Comparison of ENCODE assay signal across 15 cellular contexts in genomic region chr17:44543905-44544523, GRCh38. TPM values are rescaled to one million over a fixed set of nuclear protein-coding genes. Genes with fewer than 3 reads are reported as not detected.
DNase-seq lines count a peak whose midpoint lies in the region; ATAC-seq, FAIRE-seq and TF ChIP-seq lines count a peak whose summit lies in the region.
"Had no signal": no experiment of that assay in that cellular context is flagged by ENCODE, and none has a peak within 500 bp of the region (broad histone marks: within the 10 kb centered on the region; RNA-seq: fewer than 3 reads in every experiment).

No MANE protein-coding gene starts in this region.

- H3K36me3 ChIP-seq in breast epithelium (no peaks in the 10 kb centered on the region), keratinocyte (ENCODE audit: control insufficient read depth in 2 of 2, extremely low read depth in 1 of 2, insufficient read depth in 2 of 2, low read length in 2 of 2) (no peaks in the 10 kb centered on the region)
- H3K36me3 ChIP-seq: thoracic aorta had no signal

- H3K4me1 Mint-ChIP-seq in MCF 10A (ENCODE audit: insufficient read depth, unreplicated experiment) (peaks cover 51% of the 10 kb centered on the region), WTC11 (peaks cover 94% of the 10 kb centered on the region), T-cell (no peaks in the 10 kb centered on the region)

- no peaks in the 10 kb centered on the region for H3K9me3 Mint-ChIP-seq in MCF 10A (ENCODE audit: unreplicated experiment)
- H3K9me3 Mint-ChIP-seq in WTC11 = no peaks in the 10 kb centered on the region
- H3K9me3 Mint-ChIP-seq in T-cell = no peaks in the 10 kb centered on the region
- H3K9me3 Mint-ChIP-seq: effector memory CD8-positive, alpha-beta T cell had no signal

- intact Hi-C loops in MCF 10A (cut with micrococcal nuclease) = no loop called here
- intact Hi-C loops in breast epithelium (cut with DNase I; ENCODE audit: low total_unique reads) = no loop called here

- ATAC-seq in WTC11 (no peak), HG02870 (IDR thresholded peaks at IDR 0.05; ENCODE audit: unreplicated experiment) (no peak), T-cell (replicated peaks in 1 of 4) (no peak)
- ATAC-seq: effector memory CD8-positive, alpha-beta T cell had no signal

- no peaks in the 10 kb centered on the region for H3K9me1 ChIP-seq in keratinocyte (ENCODE audit: control insufficient read depth, extremely low read depth, insufficient read depth, low read length)

- TF ChIP-seq POLR2A in breast epithelium (IDR thresholded peaks at IDR 0.05) = no peak

- dilution Hi-C loops in keratinocyte (cut with MboI; ENCODE audit: extremely low pct_ligation_motif_present, low sequenced_read_pairs) = loop anchor here (5.0 kb wide), 1 partner anchor 48 kb away; no protein-coding TSS in a partner anchor

- H3K27me3 Mint-ChIP-seq in MCF 10A (ENCODE audit: insufficient read depth, unreplicated experiment) = no peaks in the 10 kb centered on the region
- peaks cover 87% of the 10 kb centered on the region for H3K27me3 Mint-ChIP-seq in WTC11 (ENCODE audit: low read depth)
- peaks cover 39 to 52% of the 10 kb centered on the region in 2 donors for H3K27me3 Mint-ChIP-seq in T-cell

- no peaks in the 10 kb centered on the region for H3K9me3 ChIP-seq in breast epithelium
- H3K9me3 ChIP-seq in keratinocyte (ENCODE audit: control insufficient read depth, low read depth, low read length) = no peaks in the 10 kb centered on the region
- H3K9me3 ChIP-seq: thoracic aorta had no signal

- BruUV-seq in MCF 10A (replicated peaks; lab: Mats Ljungman, UMichigan) = no TSS peak

- H3K27ac ChIP-seq in breast epithelium (no peak overlapping the region), keratinocyte (ENCODE audit: control insufficient read depth, insufficient read depth, low read length) (peak overlapping the region; percentile 51)
- H3K27ac ChIP-seq: VCaP had no signal

- H3K27ac Mint-ChIP-seq in MCF 10A (ENCODE audit: low read depth, unreplicated experiment) (peak overlapping the region; percentile 92), WTC11 (peak overlapping the region; percentile 41), T-cell (no peak overlapping the region)
- H3K27ac Mint-ChIP-seq: effector memory CD8-positive, alpha-beta T cell had no signal

- H3K27me3 ChIP-seq in breast epithelium (peaks cover 0 to 7% of the 10 kb centered on the region in 2 donors), keratinocyte (ENCODE audit: control insufficient read depth, extremely low read depth, insufficient read depth, low read length) (no peaks in the 10 kb centered on the region)

- FAIRE-seq in keratinocyte (lab: Jason Lieb, UNC) = peak; percentile 94
- FAIRE-seq: frontal cortex, kidney had no signal

- CTCF ChIA-PET in MCF 10A (lab: Yijun Ruan, JAX) (interaction anchor here (0.6 to 6.1 kb wide), 4 partner anchors 10 to 237 kb away, joined by 3 to 52 read pairs (median 4); no protein-coding TSS in a partner anchor), WTC11 (lab: Charles Lee) (interaction anchor here (1.1 to 3.2 kb wide), 7 partner anchors 10 to 618 kb away, joined by 3 to 26 read pairs (median 7); partner anchors contain the start of genes FZD2 and HEXIM2), T-cell (lab: Charles Lee) (no interaction called here)

- H3K4me2 ChIP-seq in keratinocyte (ENCODE audit: control insufficient read depth, extremely low read depth, insufficient read depth, low read depth, low read length) = peak overlapping the region; percentile 82

- TF ChIP-seq CTCF in MCF 10A (IDR thresholded peaks at IDR 0.05; ENCODE audit: unreplicated experiment) (no peak), breast epithelium (IDR thresholded peaks at IDR 0.05) (no peak), WTC11 (IDR thresholded peaks at IDR 0.05) (no peak), keratinocyte (optimal IDR thresholded peaks at IDR 0.05 in 1 of 3, IDR thresholded peaks at IDR 0.05 in 1 of 3, conservative IDR thresholded peaks at IDR 0.05 in 1 of 3; ENCODE audit: extremely low read depth in 1 of 3, insufficient read depth in 2 of 3, low read length in 3 of 3) (no peak)

- no peak overlapping the region for H2AFZ ChIP-seq in keratinocyte (ENCODE audit: control insufficient read depth, low read length)

- no peaks in the 10 kb centered on the region for H4K20me1 ChIP-seq in keratinocyte (ENCODE audit: control insufficient read depth, extremely low read depth, insufficient read depth, low read length)

- H3K4me3 ChIP-seq in breast epithelium (no peak overlapping the region), keratinocyte (ENCODE audit: control insufficient read depth in 2 of 3, extremely low read depth in 1 of 3, insufficient read depth in 2 of 3, low read depth in 1 of 3, low read length in 3 of 3) (no peak overlapping the region)
- H3K4me3 ChIP-seq: thoracic aorta had no signal

- DNase-seq in MCF 10A (ENCODE audit: unreplicated experiment) = no peak
- DNase-seq in breast epithelium (ENCODE audit: low spot score in 2 of 2) = no peak
- no peak for DNase-seq in WTC11 (ENCODE audit: low spot score)
- DNase-seq in keratinocyte (ENCODE audit: low read depth, low spot score) = no peak
- no peak for DNase-seq in stimulated activated CD4-positive, alpha-beta T cell treated with anti-CD3 and anti-CD28 coated beads, Interleukin-2, amount 100 ng/mL, for 48 hours
- no peak for DNase-seq in foreskin melanocyte
- no peak for DNase-seq in T-cell
- DNase-seq: effector memory CD8-positive, alpha-beta T cell; kidney; NCI-H1092; NCI-H2171 treated with DMSO at 0.1 percent for 48 hours had no signal

- H3K4me1 ChIP-seq in breast epithelium (no peaks in the 10 kb centered on the region), keratinocyte (ENCODE audit: control insufficient read depth, extremely low read depth, insufficient read depth, low read length) (peaks cover 50% of the 10 kb centered on the region)

- H3K79me2 ChIP-seq in keratinocyte (ENCODE audit: control insufficient read depth, insufficient read depth, low read length) = no peaks in the 10 kb centered on the region

- POLR2A ChIA-PET in MCF 10A (lab: Yijun Ruan, JAX) (interaction anchor here (1.4 to 4.4 kb wide), 2 partner anchors 9 to 13 kb away, joined by 3 to 25 read pairs; partner anchors contain the start of gene FZD2), WTC11 (lab: Charles Lee) (interaction anchor here (0.6 to 4.7 kb wide), 4 partner anchors 13 to 371 kb away, joined by 3 to 79 read pairs (median 4); partner anchors contain the start of gene FZD2), T-cell (lab: Charles Lee) (interaction anchor here in 1 of 2 donors (0.5 kb wide), 1 partner anchor 13 kb away, joined by 4 read pairs; no protein-coding TSS in a partner anchor)

- no peaks in the 10 kb centered on the region for H3K36me3 Mint-ChIP-seq in MCF 10A (ENCODE audit: insufficient read depth, unreplicated experiment)
- H3K36me3 Mint-ChIP-seq in WTC11 = peaks cover 4% of the 10 kb centered on the region; the same call in 1 of the 2 replicates
- H3K36me3 Mint-ChIP-seq in T-cell = no peaks in the 10 kb centered on the region

- H3K9ac ChIP-seq in keratinocyte (ENCODE audit: control insufficient read depth, extremely low read depth, insufficient read depth, low read length) = no peak overlapping the region

- H3K4me3 Mint-ChIP-seq in MCF 10A (ENCODE audit: unreplicated experiment) (no peak overlapping the region), WTC11 (peak overlapping the region; percentile 60), T-cell (no peak overlapping the region)
- H3K4me3 Mint-ChIP-seq: effector memory CD8-positive, alpha-beta T cell had no signal

TF ChIP-seq in WTC11, 78 proteins besides CTCF, POLR2A, EP300 and RAD21 (continues in another document):
- TF ChIP-seq FOXK1 (CRISPR knock-in tag; IDR thresholded peaks at IDR 0.05) = no peak
- no peak for TF ChIP-seq E2F4 (CRISPR knock-in tag; IDR thresholded peaks at IDR 0.05; ENCODE audit: borderline replicate concordance, low read depth)
- no peak for TF ChIP-seq USF1 (CRISPR knock-in tag; IDR thresholded peaks at IDR 0.05)

RNA-seq across cellular contexts. Expression of gene FZD2, which starts 13.3 kb away (rescaled TPM):
- 6.8 and 10.1 TPM in 2 replicates for total RNA-seq in MCF 10A (2022)
- 1 to 10 TPM; 1.9 to 3.6 (median 3.0) TPM for total RNA-seq in breast epithelium
- total RNA-seq in WTC11 (2021) = 37.6 to 42.8 TPM (median 38.5 TPM) in 3 replicates
- 2.6 to 4.6 TPM (median 2.7 TPM) in 3 replicates for polyA plus RNA-seq in keratinocyte
- polyA plus RNA-seq in keratinocyte (2011; ENCODE audit: low read depth) = not detected
- polyA plus RNA-seq in keratinocyte (2011; cell fraction: cytosol; rRNA removed) = 0.98 and 2.2 TPM in 2 replicates
- polyA plus RNA-seq in keratinocyte (2011; cell fraction: nucleus; rRNA removed) = 3.9 and 6.6 TPM in 2 replicates
- 0.21 and 6.3 TPM in 2 replicates for polyA plus RNA-seq in keratinocyte (2012; ENCODE audit: low replicate concordance)
- polyA minus RNA-seq in keratinocyte = 3.0 to 13.8 TPM (median 3.9 TPM) in 3 replicates
- 6.9 TPM for polyA minus RNA-seq in keratinocyte (2011; cell fraction: cytosol; rRNA and poly(A)+ RNA removed)
- 8.8 and 9.9 TPM in 2 replicates for polyA minus RNA-seq in keratinocyte (2011; cell fraction: nucleus; rRNA and poly(A)+ RNA removed)
- under 1 TPM in 3 of 5 donors, not detected in 2; 0.20 to 0.38 (median 0.38) TPM for total RNA-seq in T-cell

RNA-seq across cellular contexts. Expression of gene GPATCH8, which starts 40.8 kb away (rescaled TPM):
- total RNA-seq in MCF 10A (2022) (40.8 and 43.6 TPM in 2 replicates), breast epithelium (10 to 100 TPM; 36.8 to 62.5 (median 51.5) TPM), WTC11 (2021) (51.9 to 52.4 TPM (median 51.9 TPM) in 3 replicates), T-cell (10 to 100 TPM; 68.1 to 86.0 (median 69.0) TPM)
- polyA plus RNA-seq in keratinocyte = 11.4 to 15.1 TPM (median 13.4 TPM) in 3 replicates
- polyA plus RNA-seq in keratinocyte (2011; ENCODE audit: low read depth) = 37.0 TPM
- polyA plus RNA-seq in keratinocyte (2011; cell fraction: cytosol; rRNA removed) = 9.6 and 12.4 TPM in 2 replicates
- polyA plus RNA-seq in keratinocyte (2011; cell fraction: nucleus; rRNA removed) = 31.2 and 31.7 TPM in 2 replicates
- 13.4 and 13.8 TPM in 2 replicates for polyA plus RNA-seq in keratinocyte (2012; ENCODE audit: low replicate concordance)
- 17.8 to 27.3 TPM (median 19.9 TPM) in 3 replicates for polyA minus RNA-seq in keratinocyte
- polyA minus RNA-seq in keratinocyte (2011; cell fraction: cytosol; rRNA and poly(A)+ RNA removed) = 8.4 TPM
- polyA minus RNA-seq in keratinocyte (2011; cell fraction: nucleus; rRNA and poly(A)+ RNA removed) = 26.6 and 47.6 TPM in 2 replicates

Comparison
In these comparisons a context has a peak if more than half of its experiments do, and no peak if none do; other contexts are left out.
1. H3K27ac Mint-ChIP-seq: peak in MCF 10A (single experiment) and WTC11 (single experiment); none in T-cell (0 of 2).
2. CTCF ChIA-PET loops: an anchor here in MCF 10A (0.6 to 6.1 kb wide) and WTC11 (1.1 to 3.2 kb wide); none called in T-cell.